ENCODE assay signal across 32 cellular contexts in genomic region chr2:202624133-202624532, GRCh38.
"Had no signal": no experiment of that assay in that cellular context is flagged by ENCODE, and none has a peak within 500 bp of the region (broad histone marks: within the 10 kb centered on the region; RNA-seq: fewer than 3 reads in every experiment).

No MANE protein-coding gene starts in this region.

- DNase-seq: activated B cell treated with CpG ODN at 0.5 μM for 24 hours; activated CD4-positive, alpha-beta T cell treated with anti-CD3 and anti-CD28 coated beads for 36 hours; activated CD4-positive, alpha-beta T cell treated with anti-CD3 and anti-CD28 coated beads, Interleukin-2, amount 50 U/mL, for 4 hours; activated CD8-positive, alpha-beta memory T cell treated with anti-CD3 and anti-CD28 coated beads for 24 hours; activated CD8-positive, alpha-beta memory T cell treated with anti-CD3 and anti-CD28 coated beads, Interleukin-2, amount 50 U/mL, for 4 hours; activated T-cell treated with anti-CD3 and anti-CD28 coated beads, Interleukin-2, amount 50 U/mL, for 24 hours; adrenal gland; brain microvascular endothelial cell; caudate nucleus; effector memory CD8-positive, alpha-beta T cell; foreskin melanocyte; glutamatergic neuron; hippocampal formation; kidney glomerular epithelial cell; left lung; naive thymus-derived CD4-positive, alpha-beta T cell; occipital lobe; stimulated activated CD4-positive, alpha-beta T cell treated with anti-CD3 and anti-CD28 coated beads, Interleukin-15, amount 100 ng/mL, for 24 hours; stimulated activated CD4-positive, alpha-beta T cell treated with anti-CD3 and anti-CD28 coated beads, Interleukin-2, amount 100 ng/mL, for 48 hours; stimulated activated CD8-positive, alpha-beta memory T cell treated with anti-CD3 and anti-CD28 coated beads, Interleukin-4, amount 100 ng/mL, for 48 hours; stimulated activated naive B cell treated with anti-CD40 and anti-IgM and Interleukin-4, amounts not matched to agents 10 μg/mL and 1 μg/mL and 100 μg/mL, for 72 hours; transverse colon had no signal

- H3K4me1 Mint-ChIP-seq: activated CD4-positive, alpha-beta T cell treated with anti-CD3 and anti-CD28 coated beads for 36 hours; activated T-helper 17 cell treated with anti-CD3 and anti-CD28 coated beads, Interleukin-2, amount 50 U/mL, for 72 hours; neural crest cell had no signal

- H3K27ac Mint-ChIP-seq: activated CD4-positive, alpha-beta T cell treated with anti-CD3 and anti-CD28 coated beads for 36 hours; activated naive CD8-positive, alpha-beta T cell; activated T-cell treated with anti-CD3 and anti-CD28 coated beads, Interleukin-2, amount 50 U/mL, for 24 hours; activated T-helper 17 cell treated with anti-CD3 and anti-CD28 coated beads, Interleukin-2, amount 50 U/mL, for 72 hours; effector memory CD8-positive, alpha-beta T cell; naive thymus-derived CD4-positive, alpha-beta T cell had no signal

- H3K4me3 Mint-ChIP-seq: activated CD4-positive, alpha-beta T cell treated with anti-CD3 and anti-CD28 coated beads for 36 hours; activated naive CD8-positive, alpha-beta T cell; activated T-cell treated with anti-CD3 and anti-CD28 coated beads, Interleukin-2, amount 50 U/mL, for 24 hours; activated T-helper 17 cell treated with anti-CD3 and anti-CD28 coated beads, Interleukin-2, amount 50 U/mL, for 72 hours; effector memory CD8-positive, alpha-beta T cell; naive thymus-derived CD4-positive, alpha-beta T cell; neural crest cell; stimulated activated naive B cell treated with anti-CD40 and anti-IgM and Interleukin-4, amounts not matched to agents 10 μg/mL and 1 μg/mL and 100 μg/mL, for 72 hours had no signal

- FAIRE-seq: endothelial cell of umbilical vein had no signal

- H3K27me3 ChIP-seq: adrenal gland, ascending aorta, brain microvascular endothelial cell, left lung, transverse colon, vagina had no signal

- H3K4me1 ChIP-seq: adrenal gland, ascending aorta, left lung, transverse colon, vagina had no signal

- H3K36me3 ChIP-seq: adrenal gland, ascending aorta, brain microvascular endothelial cell, left lung, transverse colon, vagina had no signal

- H3K4me3 ChIP-seq: adrenal gland, ascending aorta, left lung, lung, smooth muscle cell, transverse colon, vagina had no signal

- H3K36me3 Mint-ChIP-seq: activated naive CD8-positive, alpha-beta T cell; naive thymus-derived CD4-positive, alpha-beta T cell; stimulated activated naive B cell treated with anti-CD40 and anti-IgM and Interleukin-4, amounts not matched to agents 10 μg/mL and 1 μg/mL and 100 μg/mL, for 72 hours had no signal

- H3K9me3 ChIP-seq: adrenal gland, ascending aorta, left lung, transverse colon, vagina had no signal

- H3K27ac ChIP-seq: adrenal gland, ascending aorta, brain microvascular endothelial cell, transverse colon, vagina had no signal

- H3K4me2 ChIP-seq: smooth muscle cell had no signal

- H3K9me3 Mint-ChIP-seq: activated B cell treated with CpG ODN at 0.5 μM for 24 hours; activated T-cell treated with anti-CD3 and anti-CD28 coated beads, Interleukin-2, amount 50 U/mL, for 24 hours; activated T-helper 17 cell treated with anti-CD3 and anti-CD28 coated beads, Interleukin-2, amount 50 U/mL, for 72 hours; effector memory CD8-positive, alpha-beta T cell; naive thymus-derived CD4-positive, alpha-beta T cell; neural crest cell; stimulated activated naive B cell treated with anti-CD40 and anti-IgM and Interleukin-4, amounts not matched to agents 10 μg/mL and 1 μg/mL and 100 μg/mL, for 72 hours had no signal

- ATAC-seq: activated CD4-positive, alpha-beta T cell treated with anti-CD3 and anti-CD28 coated beads for 36 hours; activated T-helper 17 cell treated with anti-CD3 and anti-CD28 coated beads, Interleukin-2, amount 50 U/mL, for 72 hours; effector memory CD8-positive, alpha-beta T cell; esophagus mucosa; left lung; naive thymus-derived CD4-positive, alpha-beta T cell; sciatic nerve had no signal

- H3K27me3 Mint-ChIP-seq: activated B cell treated with CpG ODN at 0.5 μM for 24 hours; activated CD4-positive, alpha-beta T cell treated with anti-CD3 and anti-CD28 coated beads for 36 hours; activated naive CD8-positive, alpha-beta T cell; activated T-cell treated with anti-CD3 and anti-CD28 coated beads, Interleukin-2, amount 50 U/mL, for 24 hours; activated T-helper 17 cell treated with anti-CD3 and anti-CD28 coated beads, Interleukin-2, amount 50 U/mL, for 72 hours; effector memory CD8-positive, alpha-beta T cell; naive thymus-derived CD4-positive, alpha-beta T cell; stimulated activated naive B cell treated with anti-CD40 and anti-IgM and Interleukin-4, amounts not matched to agents 10 μg/mL and 1 μg/mL and 100 μg/mL, for 72 hours had no signal
